Comparison of ENCODE assay signal across 1 cellular context in genomic region chr1:181112071-181112929, GRCh38.
TF ChIP-seq lines count a peak whose summit lies in the region.

No MANE protein-coding gene starts in this region.

TF ChIP-seq in K562, 482 proteins besides CTCF, POLR2A, EP300 and RAD21 (continued from another document and continues in another):
- TF ChIP-seq ZNF398 (CRISPR knock-in tag; IDR thresholded peaks at IDR 0.05) (no peak), MEIS2 (IDR thresholded peaks at IDR 0.05; ENCODE audit: partially characterized antibody) (peak; percentile 57), TSC22D4 (tag; IDR thresholded peaks at IDR 0.05) (no peak), MCM5 (IDR thresholded peaks at IDR 0.05; ENCODE audit: low read depth) (no peak), RAD51 (IDR thresholded peaks at IDR 0.05; ENCODE audit: borderline replicate concordance, low read depth) (no peak), SIN3A (IDR thresholded peaks at IDR 0.05; ENCODE audit: borderline replicate concordance in 2 of 2, control insufficient read depth in 1 of 2, low read depth in 2 of 2, low read length in 2 of 2) (no peak), HEY1 (CRISPR knock-in tag; IDR thresholded peaks at IDR 0.05; ENCODE audit: borderline replicate concordance) (no peak), ESRRB (CRISPR knock-in tag; IDR thresholded peaks at IDR 0.05; ENCODE audit: borderline replicate concordance) (no peak), TRIM25 (IDR thresholded peaks at IDR 0.05; ENCODE audit: borderline replicate concordance) (no peak), CHD7 (IDR thresholded peaks at IDR 0.05; ENCODE audit: low read depth, low read length) (no peak), ZNF655 (CRISPR knock-in tag; IDR thresholded peaks at IDR 0.05) (no peak), ZNF133 (CRISPR knock-in tag; IDR thresholded peaks at IDR 0.05) (no peak), POLR3A (IDR thresholded peaks at IDR 0.05; ENCODE audit: borderline replicate concordance, extremely low read depth, insufficient read depth, insufficient read length) (no peak), RBM25 (IDR thresholded peaks at IDR 0.05; ENCODE audit: low read depth, low read length, severe bottlenecking) (no peak), FOXK1 (CRISPR knock-in tag; IDR thresholded peaks at IDR 0.05; ENCODE audit: borderline replicate concordance) (peak; percentile 75; the same call in 1 of the 2 replicates), ZNF561 (CRISPR knock-in tag; conservative IDR thresholded peaks at IDR 0.05) (no peak), SMAD3 (CRISPR knock-in tag; conservative IDR thresholded peaks at IDR 0.05) (no peak), MED1 (CRISPR knock-in tag; IDR thresholded peaks at IDR 0.05; ENCODE audit: borderline replicate concordance) (no peak), RERE (CRISPR knock-in tag; IDR thresholded peaks at IDR 0.05; ENCODE audit: borderline replicate concordance) (no peak), ARID2 (IDR thresholded peaks at IDR 0.05) (no peak), MAFF (IDR thresholded peaks at IDR 0.05; ENCODE audit: low read length) (peak; percentile 84), ZNF354B (CRISPR knock-in tag; IDR thresholded peaks at IDR 0.05) (no peak), ZNF592 (IDR thresholded peaks at IDR 0.05) (peak; percentile 90), ZNF445 (CRISPR knock-in tag; IDR thresholded peaks at IDR 0.05; ENCODE audit: low read depth) (no peak), RHOXF2B (CRISPR knock-in tag; conservative IDR thresholded peaks at IDR 0.05) (no peak), CHD1 (IDR thresholded peaks at IDR 0.05; ENCODE audit: low read length) (no peak), KLF13 (tag; IDR thresholded peaks at IDR 0.05; ENCODE audit: borderline replicate concordance, low read depth) (no peak; the same call in 1 of the 2 replicates), HNRNPL (IDR thresholded peaks at IDR 0.05; ENCODE audit: low read depth, low read length) (no peak), IRF2 (CRISPR knock-in tag; IDR thresholded peaks at IDR 0.05) (no peak), STAT5B (CRISPR knock-in tag; IDR thresholded peaks at IDR 0.05) (no peak), FOXA3 (CRISPR knock-in tag; conservative IDR thresholded peaks at IDR 0.05 in 1 of 2, IDR thresholded peaks at IDR 0.05 in 1 of 2) (peak; percentile 81 to 91)
